19 cellular contexts compared by ENCODE assay signal in the genomic region with DNA sequence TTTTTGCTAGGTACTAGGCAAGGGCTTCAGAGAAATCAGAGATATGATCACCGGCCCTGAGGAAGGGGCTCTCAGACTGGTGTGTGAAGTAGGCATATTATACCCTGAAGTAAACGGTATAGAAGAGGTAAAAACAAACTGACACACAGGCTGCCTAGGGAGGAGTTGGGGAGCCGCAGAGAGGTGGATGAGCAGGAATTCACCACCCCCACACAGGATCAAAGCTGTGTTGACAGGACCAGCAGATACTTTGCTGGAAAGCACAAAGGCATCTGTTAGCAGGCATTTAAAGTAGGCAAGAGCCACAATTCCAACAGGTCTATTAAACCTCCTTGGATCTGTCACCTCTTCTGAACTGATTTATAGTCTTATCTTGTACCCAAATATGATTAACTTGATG.
DNase-seq lines count a peak whose midpoint lies in the region; ATAC-seq, FAIRE-seq and TF ChIP-seq lines count a peak whose summit lies in the region.
"Had no signal": no experiment of that assay in that cellular context is flagged by ENCODE, and none has a peak within 500 bp of the region (broad histone marks: within the 10 kb centered on the region; RNA-seq: fewer than 3 reads in every experiment).

No MANE protein-coding gene starts in this region.

- CTCF ChIA-PET in H1 (lab: Charles Lee; ENCODE audit: partially characterized antibody) = no interaction called here

- no peak overlapping the region for H2AFZ ChIP-seq in H1 (ENCODE audit: low read length)
- H2AFZ ChIP-seq: GM23248 had no signal

- H4K8ac ChIP-seq in H1 (ENCODE audit: extremely low read depth, insufficient read depth, low read length) (no peak overlapping the region), mesendoderm (ENCODE audit: low read depth, low read length) (no peak overlapping the region)

- no peak overlapping the region for H4K5ac ChIP-seq in H1 (ENCODE audit: insufficient read length, low read depth, low read length)
- H4K5ac ChIP-seq in mesendoderm (ENCODE audit: low read length) = no peak overlapping the region

- H3K27ac ChIP-seq in H1 (ENCODE audit: low read depth, low read length) (no peak overlapping the region), mesendoderm (ENCODE audit: low read depth, low read length) (no peak overlapping the region)
- H3K27ac ChIP-seq: BLaER1 treated with 17β-estradiol and CSF1 and Interleukin-3, amounts not matched to agents 10 nM and 100 nM; GM23248 had no signal

- H2AK5ac ChIP-seq in H1 (ENCODE audit: low read depth, low read length) = no peak overlapping the region
- no peak overlapping the region for H2AK5ac ChIP-seq in mesendoderm (ENCODE audit: low read length)

- H3K18ac ChIP-seq in H1 (ENCODE audit: extremely low read depth, low read length) (no peak overlapping the region), mesendoderm (ENCODE audit: low read length) (no peak overlapping the region)

- H2BK20ac ChIP-seq in H1 (ENCODE audit: low read length) = no peak overlapping the region

- H2BK120ac ChIP-seq in H1 (replicated peaks; ENCODE audit: low read depth, low read length) (no peak overlapping the region), mesendoderm (ENCODE audit: low read depth, low read length) (no peak overlapping the region)

- DNase-seq in Ammon's horn (ENCODE audit: low spot score) (peak; percentile 16), NCI-H82 (lab: John Stamatoyannopoulos, UW) (peak; percentile 55), H1 (ENCODE audit: low read depth in 1 of 2, low spot score in 2 of 2) (no peak), mesendoderm (peak; percentile 13), RPMI8226 (no peak), urothelium cell line (ENCODE audit: low spot score) (no peak), amniotic stem cell (lab: John Stamatoyannopoulos, UW) (no peak)
- DNase-seq: 8988T; CD8-positive, alpha-beta memory T cell; DMS53; EL; GM23248; NCI-H1092 treated with DMSO at 0.1 percent for 48 hours; NCI-H2081 treated with DMSO at 0.1 percent for 48 hours; Right ventricle myocardium superior had no signal

- no peak for ATAC-seq in GM19397 (IDR thresholded peaks at IDR 0.05; ENCODE audit: unreplicated experiment)

- H3K4me2 ChIP-seq in H1 (ENCODE audit: insufficient read depth in 1 of 2, low read depth in 2 of 2, low read length in 2 of 2) (no peak overlapping the region), mesendoderm (ENCODE audit: low read length) (no peak overlapping the region)
- H3K4me2 ChIP-seq: BLaER1 treated with 17β-estradiol and CSF1 and Interleukin-3, amounts not matched to agents 10 nM and 100 nM had no signal

- H2BK15ac ChIP-seq in H1 (ENCODE audit: low read length) = no peak overlapping the region
- no peak overlapping the region for H2BK15ac ChIP-seq in mesendoderm (replicated peaks; ENCODE audit: low read depth)

- no peak overlapping the region for H3K4ac ChIP-seq in H1 (replicated peaks; ENCODE audit: insufficient read length, low read depth, low read length)
- H3K4ac ChIP-seq in mesendoderm (ENCODE audit: low read depth, low read length) = no peak overlapping the region

- H3K9ac ChIP-seq in H1 (replicated peaks in 1 of 4; ENCODE audit: extremely low read depth in 1 of 4, low read depth in 3 of 4, low read length in 3 of 4) = no peak overlapping the region
- no peak overlapping the region for H3K9ac ChIP-seq in mesendoderm (ENCODE audit: low read length)
- H3K9ac ChIP-seq: BLaER1 treated with 17β-estradiol and CSF1 and Interleukin-3, amounts not matched to agents 10 nM and 100 nM; GM23248 had no signal

- H3K56ac ChIP-seq in H1 (replicated peaks; ENCODE audit: insufficient read length, low read depth, low read length) (no peak overlapping the region), mesendoderm (ENCODE audit: low read length) (no peak overlapping the region)

- no peak for TF ChIP-seq CTCF in H1 (IDR thresholded peaks at IDR 0.05; ENCODE audit: control extremely low read depth in 1 of 3, insufficient read depth in 1 of 3, low read depth in 1 of 3, low read length in 3 of 3)

- peak; percentile 52 for FAIRE-seq in H1 (lab: Jason Lieb, UNC)
- FAIRE-seq in urothelium cell line (lab: Jason Lieb, UNC) = no peak
- FAIRE-seq: GM12891, RCC 7860 had no signal

- H2BK12ac ChIP-seq in H1 (ENCODE audit: low read depth, low read length) = no peak overlapping the region

- no peaks in the 10 kb centered on the region for H3K27me3 ChIP-seq in H1 (replicated peaks in 1 of 4; ENCODE audit: control insufficient read depth in 3 of 4, extremely low read depth in 1 of 4, insufficient read depth in 3 of 4, low read length in 3 of 4)
- H3K27me3 ChIP-seq in mesendoderm (ENCODE audit: insufficient read depth, low read length, poor library complexity) = no peaks in the 10 kb centered on the region

- H4K91ac ChIP-seq in H1 (replicated peaks; ENCODE audit: insufficient read length, low read length) = no peak overlapping the region

- H2BK5ac ChIP-seq in H1 (ENCODE audit: low read depth, low read length) = no peak overlapping the region
- H2BK5ac ChIP-seq in mesendoderm (ENCODE audit: low read length) = no peak overlapping the region

- no peaks in the 10 kb centered on the region for H3K23me2 ChIP-seq in H1 (ENCODE audit: low read depth, low read length)

- H3K14ac ChIP-seq in H1 (ENCODE audit: insufficient read length) = no peak overlapping the region

- H3K23ac ChIP-seq in H1 (ENCODE audit: insufficient read length) (no peak overlapping the region), mesendoderm (ENCODE audit: low read length) (no peak overlapping the region)

- TF ChIP-seq POLR2A in H1 (IDR thresholded peaks at IDR 0.05; ENCODE audit: control extremely low read depth in 1 of 2, low read depth in 2 of 2, low read length in 2 of 2) = no peak

- H3K4me3 ChIP-seq in H1 (ENCODE audit: extremely low read depth in 1 of 4, insufficient read depth in 2 of 4, low read depth in 3 of 4, low read length in 4 of 4) (no peak overlapping the region), mesendoderm (ENCODE audit: low read length) (no peak overlapping the region)
- H3K4me3 ChIP-seq: BLaER1 treated with 17β-estradiol and CSF1 and Interleukin-3, amounts not matched to agents 10 nM and 100 nM; GM23248 had no signal

- TF ChIP-seq RAD21 in H1 (IDR thresholded peaks at IDR 0.05 in 1 of 2, conservative IDR thresholded peaks at IDR 0.05 in 1 of 2; ENCODE audit: low read depth in 2 of 2, low read length in 2 of 2) = no peak

- H3K79me2 ChIP-seq in H1 (ENCODE audit: control insufficient read depth in 1 of 2, insufficient read depth in 2 of 2, low read length in 2 of 2) (no peaks in the 10 kb centered on the region), mesendoderm (ENCODE audit: control insufficient read depth, insufficient read depth, low read length) (no peaks in the 10 kb centered on the region)

- WGBS in H1 (ENCODE audit: extremely low coverage in 1 of 2, insufficient coverage in 1 of 2, insufficient read length in 1 of 2, insufficient replicate concordance in 2 of 2, low coverage in 1 of 2, low lambda C conversion rate in 2 of 2, missing lambda C conversion rate in 1 of 2), 2 experiments = 82% methylated on average over 3 of the region's 3 CpGs; no CpG with 5 or more reads in 1 of the 2 experiments
- no CpG with 5 or more reads among the region's 3 CpGs for WGBS in mesendoderm (ENCODE audit: extremely low coverage, insufficient coverage, low lambda C conversion rate)

- no peak for TF ChIP-seq EP300 in H1 (IDR thresholded peaks at IDR 0.05; ENCODE audit: borderline replicate concordance in 1 of 2, low read depth in 2 of 2, low read length in 2 of 2)

- POLR2A ChIA-PET in H1 (lab: Charles Lee; ENCODE audit: partially characterized antibody) = no interaction called here

- no peaks in the 10 kb centered on the region for H3K9me3 ChIP-seq in H1 (ENCODE audit: insufficient read depth in 2 of 2, low read depth in 1 of 2, low read length in 1 of 2)

- H4K20me1 ChIP-seq in H1 (replicated peaks in 1 of 2; ENCODE audit: control insufficient read depth in 1 of 2, insufficient read depth in 2 of 2, low read length in 2 of 2) = no peaks in the 10 kb centered on the region

- H3K4me1 ChIP-seq in H1 (replicated peaks in 1 of 4; ENCODE audit: control insufficient read depth in 3 of 4, insufficient read depth in 4 of 4, low read length in 3 of 4) (peaks cover 0 to 2% (median 0%) of the 10 kb centered on the region in 4 experiments; a peak in 1 of 7 replicates), mesendoderm (ENCODE audit: control insufficient read depth, low read depth, low read length) (no peaks in the 10 kb centered on the region)
- H3K4me1 ChIP-seq: BLaER1 treated with 17β-estradiol and CSF1 and Interleukin-3, amounts not matched to agents 10 nM and 100 nM had no signal

- H3K36me3 ChIP-seq in H1 (ENCODE audit: control insufficient read depth in 2 of 4, insufficient read depth in 4 of 4, low read length in 3 of 4) (no peaks in the 10 kb centered on the region), mesendoderm (ENCODE audit: control insufficient read depth, insufficient read depth, low read length) (no peaks in the 10 kb centered on the region)
- H3K36me3 ChIP-seq: BLaER1 treated with 17β-estradiol and CSF1 and Interleukin-3, amounts not matched to agents 10 nM and 100 nM had no signal

- H3K79me1 ChIP-seq in H1 (ENCODE audit: low read depth, low read length) (no peaks in the 10 kb centered on the region), mesendoderm (ENCODE audit: low read length) (no peaks in the 10 kb centered on the region)

TF ChIP-seq in H1, 55 proteins besides CTCF, POLR2A, EP300 and RAD21:
- TF ChIP-seq ZNF274 (IDR thresholded peaks at IDR 0.05; ENCODE audit: borderline replicate concordance, extremely low read depth, low read length) (no peak), POU5F1 (IDR thresholded peaks at IDR 0.05; ENCODE audit: low read depth, low read length) (no peak), SUZ12 (IDR thresholded peaks at IDR 0.05; ENCODE audit: low read length) (no peak), CHD1 (IDR thresholded peaks at IDR 0.05; ENCODE audit: low read depth, low read length) (no peak), NANOG (IDR thresholded peaks at IDR 0.05; ENCODE audit: insufficient read depth, low read depth, low read length, poor library complexity, severe bottlenecking) (no peak)

Comparison
In these comparisons a context has a peak if more than half of its experiments do, and no peak if none do; other contexts are left out.
1. DNase-seq: peak in Ammon's horn (single experiment), NCI-H82 (single experiment) and mesendoderm (single experiment); none in H1 (0 of 2), RPMI8226 (single experiment), urothelium cell line (single experiment) and amniotic stem cell (single experiment).